11 cellular contexts compared by ENCODE assay signal in the genomic region with DNA sequence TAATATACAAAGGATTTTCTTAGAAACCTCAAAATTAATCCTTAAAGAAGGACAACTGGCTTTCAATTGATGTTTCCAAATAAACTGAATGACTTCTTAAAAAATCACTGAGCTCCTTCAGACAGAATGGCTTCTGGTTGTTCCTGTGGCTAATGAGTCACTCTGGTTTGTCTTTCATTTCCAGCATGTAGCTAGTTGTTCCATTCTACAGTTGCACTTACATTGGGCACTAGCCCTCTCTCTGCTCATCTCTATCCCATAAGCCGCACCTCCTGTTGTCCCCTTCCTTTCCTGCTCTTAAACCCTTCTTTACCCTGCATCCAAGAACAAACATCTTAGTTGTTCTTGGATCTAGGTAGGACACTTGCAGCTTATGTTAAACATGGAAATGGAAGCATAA.
DNase-seq lines count a peak whose midpoint lies in the region; ATAC-seq and TF ChIP-seq lines count a peak whose summit lies in the region.
"Had no signal": no experiment of that assay in that cellular context is flagged by ENCODE, and none has a peak within 500 bp of the region (broad histone marks: within the 10 kb centered on the region; RNA-seq: fewer than 3 reads in every experiment).

No MANE protein-coding gene starts in this region.

- H3K9me3 ChIP-seq in fibroblast of lung (ENCODE audit: control insufficient read depth, insufficient read depth, low read depth, low read length): no peaks in the 10 kb centered on the region
- H3K9me3 ChIP-seq in smooth muscle cell (replicated peaks; ENCODE audit: low read depth): no peaks in the 10 kb centered on the region

- H3K79me2 ChIP-seq in fibroblast of lung (ENCODE audit: control insufficient read depth, insufficient read depth, low read length) (no peaks in the 10 kb centered on the region), smooth muscle cell (ENCODE audit: low read depth) (no peaks in the 10 kb centered on the region)

- no peak overlapping the region for H3K4me2 ChIP-seq in fibroblast of lung (ENCODE audit: extremely low read depth, insufficient read depth, low read length)
- H3K4me2 ChIP-seq in smooth muscle cell: peak overlapping the region; percentile 57

- no peaks in the 10 kb centered on the region for H3K27me3 Mint-ChIP-seq in HFFc6 (ENCODE audit: insufficient read depth)

- H3K36me3 ChIP-seq in fibroblast of lung (ENCODE audit: control insufficient read depth, insufficient read depth, low read length): no peaks in the 10 kb centered on the region
- H3K36me3 ChIP-seq in smooth muscle cell (ENCODE audit: low read depth): no peaks in the 10 kb centered on the region
- H3K36me3 ChIP-seq: WERI-Rb-1 had no signal

- no peaks in the 10 kb centered on the region for H3K27me3 ChIP-seq in fibroblast of lung (ENCODE audit: control insufficient read depth, insufficient read depth, low read length)
- no peaks in the 10 kb centered on the region for H3K27me3 ChIP-seq in smooth muscle cell (ENCODE audit: low read depth)

- H3K4me3 Mint-ChIP-seq in HFFc6: peak overlapping the region; percentile 64; the same call in 1 of the 2 replicates

- no peaks in the 10 kb centered on the region for H3F3A ChIP-seq in smooth muscle cell (ENCODE audit: low read depth)

- H3K27ac ChIP-seq in fibroblast of lung (ENCODE audit: insufficient read depth, low read length): no peak overlapping the region
- H3K27ac ChIP-seq in smooth muscle cell (ENCODE audit: low read depth): peak overlapping the region; percentile 61
- H3K27ac ChIP-seq: WERI-Rb-1 had no signal

- no peak overlapping the region for H3K9ac ChIP-seq in fibroblast of lung (ENCODE audit: insufficient read depth, low read length)
- H3K9ac ChIP-seq in smooth muscle cell (ENCODE audit: low read depth): no peak overlapping the region

- peak overlapping the region; percentile 78; the same call in 1 of the 2 replicates for H3K27ac Mint-ChIP-seq in HFFc6

- no peaks in the 10 kb centered on the region for H4K20me1 ChIP-seq in fibroblast of lung (ENCODE audit: control insufficient read depth, extremely low read depth, insufficient read depth, low read length)
- H4K20me1 ChIP-seq in smooth muscle cell (ENCODE audit: low read depth): no peaks in the 10 kb centered on the region

- WGBS in smooth muscle cell (ENCODE audit: low lambda C conversion rate): 76% methylated on average over 1 of the region's 1 CpG

- CTCF ChIA-PET in HEK293T (lab: Yijun Ruan, JAX): no interaction called here

- no peak for TF ChIP-seq CTCF in HFFc6 (IDR thresholded peaks at IDR 0.05)
- no peak for TF ChIP-seq CTCF in fibroblast of lung (conservative IDR thresholded peaks at IDR 0.05 in 1 of 2, IDR thresholded peaks at IDR 0.05 in 1 of 2; ENCODE audit: low read depth in 1 of 2, low read length in 2 of 2)
- no peak for TF ChIP-seq CTCF in smooth muscle cell (IDR thresholded peaks at IDR 0.05; ENCODE audit: borderline replicate concordance, insufficient read depth, poor library complexity, severe bottlenecking)

- H2AFZ ChIP-seq in fibroblast of lung (ENCODE audit: low read length): no peak overlapping the region
- H2AFZ ChIP-seq in smooth muscle cell (ENCODE audit: low read depth): no peak overlapping the region

- POLR2A ChIA-PET in HEK293T (lab: Yijun Ruan, JAX): no interaction called here

- H3K4me1 ChIP-seq in fibroblast of lung (ENCODE audit: control insufficient read depth, extremely low read depth, insufficient read depth, low read length) (no peaks in the 10 kb centered on the region), smooth muscle cell (ENCODE audit: low read depth) (peaks cover 12% of the 10 kb centered on the region)

- H3K9me3 Mint-ChIP-seq in HFFc6: peaks cover 14% of the 10 kb centered on the region

- no peaks in the 10 kb centered on the region; the same call in 1 of the 2 replicates for H3K36me3 Mint-ChIP-seq in HFFc6 (ENCODE audit: low read depth)

- no peak overlapping the region for H3K4me3 ChIP-seq in fibroblast of lung (replicated peaks in 1 of 4; ENCODE audit: control extremely low read depth in 1 of 4, insufficient read depth in 1 of 4, low read depth in 3 of 4, low read length in 4 of 4)
- H3K4me3 ChIP-seq in smooth muscle cell: no peak overlapping the region

- DNase-seq in HFFc6: no peak
- DNase-seq in RPMI7951 (ENCODE audit: low read depth): peak; percentile 77
- peak; percentile 50 to 89 for DNase-seq in fibroblast of lung (ENCODE audit: low read depth in 2 of 2)
- no peak for DNase-seq in smooth muscle cell (lab: John Stamatoyannopoulos, UW; ENCODE audit: unreplicated experiment)
- DNase-seq in epidermal melanocyte (ENCODE audit: insufficient read length, low spot score): no peak
- no peak for DNase-seq in D341Med (ENCODE audit: low spot score)
- DNase-seq in HEK293T (ENCODE audit: extremely low spot score): no peak
- DNase-seq: small intestine, WERI-Rb-1 had no signal

- no peak for ATAC-seq in HG03378 (IDR thresholded peaks at IDR 0.05; ENCODE audit: unreplicated experiment)
- ATAC-seq: Panc1 had no signal

- peaks cover 21% of the 10 kb centered on the region; the same call in 1 of the 2 replicates for H3K4me1 Mint-ChIP-seq in HFFc6 (ENCODE audit: low read depth)

TF ChIP-seq in HEK293T, 16 proteins besides CTCF, POLR2A, EP300 and RAD21:
- no peak for TF ChIP-seq L3MBTL2 (conservative IDR thresholded peaks at IDR 0.05)
- no peak for TF ChIP-seq ELF4 (IDR thresholded peaks at IDR 0.05)
- no peak for TF ChIP-seq FOXK2 (IDR thresholded peaks at IDR 0.05)
- TF ChIP-seq TARDBP (IDR thresholded peaks at IDR 0.05): no peak
- no peak for TF ChIP-seq CTBP1 (IDR thresholded peaks at IDR 0.05; ENCODE audit: borderline replicate concordance)
- no peak for TF ChIP-seq ZNF384 (IDR thresholded peaks at IDR 0.05)
- TF ChIP-seq LEF1 (IDR thresholded peaks at IDR 0.05; ENCODE audit: borderline replicate concordance): no peak
- TF ChIP-seq HDGF (IDR thresholded peaks at IDR 0.05; ENCODE audit: borderline replicate concordance): no peak
- no peak for TF ChIP-seq FOXA1 (IDR thresholded peaks at IDR 0.05)
- no peak for TF ChIP-seq FOXM1 (IDR thresholded peaks at IDR 0.05; ENCODE audit: borderline replicate concordance)
- TF ChIP-seq, protein P1, sequence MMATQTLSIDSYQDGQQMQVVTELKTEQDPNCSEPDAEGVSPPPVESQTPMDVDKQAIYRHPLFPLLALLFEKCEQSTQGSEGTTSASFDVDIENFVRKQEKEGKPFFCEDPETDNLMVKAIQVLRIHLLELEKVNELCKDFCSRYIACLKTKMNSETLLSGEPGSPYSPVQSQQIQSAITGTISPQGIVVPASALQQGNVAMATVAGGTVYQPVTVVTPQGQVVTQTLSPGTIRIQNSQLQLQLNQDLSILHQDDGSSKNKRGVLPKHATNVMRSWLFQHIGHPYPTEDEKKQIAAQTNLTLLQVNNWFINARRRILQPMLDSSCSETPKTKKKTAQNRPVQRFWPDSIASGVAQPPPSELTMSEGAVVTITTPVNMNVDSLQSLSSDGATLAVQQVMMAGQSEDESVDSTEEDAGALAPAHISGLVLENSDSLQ (IDR thresholded peaks at IDR 0.05): no peak
- no peak for TF ChIP-seq SP1 (IDR thresholded peaks at IDR 0.05)
- no peak for TF ChIP-seq ARNT (IDR thresholded peaks at IDR 0.05)
- TF ChIP-seq BHLHE40 (IDR thresholded peaks at IDR 0.05; ENCODE audit: borderline replicate concordance): no peak

Comparison
In these comparisons a context has a peak if more than half of its experiments do, and no peak if none do; other contexts are left out.
1. DNase-seq: peak in RPMI7951 (single experiment) and fibroblast of lung (2 of 2); none in HFFc6 (single experiment), smooth muscle cell (single experiment), epidermal melanocyte (single experiment), D341Med (single experiment) and HEK293T (single experiment).